Comparison of ENCODE assay signal across 8 cellular contexts in the genomic region with DNA sequence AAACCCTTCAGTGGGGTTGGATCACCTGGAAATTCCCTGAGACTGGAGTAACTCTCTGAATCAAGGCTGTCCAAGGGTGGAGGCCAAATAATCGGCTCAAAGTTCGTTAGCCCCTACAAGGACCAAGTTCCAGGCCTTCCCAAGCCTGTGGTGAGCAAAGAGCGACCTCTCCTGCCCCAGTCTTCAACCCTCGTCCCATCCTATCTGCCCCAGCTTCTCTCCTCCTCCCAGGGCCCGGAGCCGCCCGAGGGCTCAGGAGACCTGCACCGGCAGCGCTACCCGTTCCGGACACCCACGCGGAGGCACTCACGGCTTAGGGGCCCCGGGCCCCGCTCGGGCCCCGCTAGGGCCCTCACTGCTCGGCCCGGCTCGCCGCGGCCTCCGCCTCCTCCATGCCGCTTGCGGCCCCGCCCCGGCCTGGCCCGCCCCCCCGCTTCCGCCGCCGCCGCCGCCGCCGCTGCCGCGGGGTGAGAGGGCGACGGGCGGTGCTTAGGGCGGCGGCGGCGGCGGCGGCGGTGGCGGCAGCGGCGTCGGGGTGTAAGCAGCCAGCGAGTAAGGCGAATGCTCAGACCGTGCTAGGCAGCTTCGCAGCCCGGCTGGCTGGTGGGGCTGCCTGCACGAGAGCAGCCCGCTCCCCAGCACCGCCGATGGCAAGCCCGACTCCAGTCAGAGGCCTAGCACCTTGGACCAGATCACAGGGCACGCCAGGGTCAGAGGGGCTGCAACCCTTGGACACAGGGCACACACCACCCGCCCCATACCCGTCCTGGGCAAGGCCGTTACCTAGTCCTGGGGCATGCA. TPM values are rescaled to one million over a fixed set of nuclear protein-coding genes. Genes with fewer than 3 reads are reported as not detected.
DNase-seq lines count a peak whose midpoint lies in the region; ATAC-seq, FAIRE-seq and TF ChIP-seq lines count a peak whose summit lies in the region.

TSS of gene POMGNT1 (minus strand) at position 409 of the 801 bp plus-strand sequence. CDS start 613 bp downstream, outside the sequence.

- peak; percentile 91 for ATAC-seq in HG02642 (IDR thresholded peaks at IDR 0.05; ENCODE audit: poor library complexity, unreplicated experiment)
- peak; percentile 95 for ATAC-seq in activated B cell treated with CpG ODN at 0.5 μM for 24 hours (ENCODE audit: low read depth)

- no peaks in the 10 kb centered on the region for H3K9me3 Mint-ChIP-seq in activated B cell treated with CpG ODN at 0.5 μM for 24 hours

- dilution Hi-C loops in keratinocyte (cut with MboI; ENCODE audit: extremely low pct_ligation_motif_present, low sequenced_read_pairs) = loop anchor here (25.0 kb wide), 1 partner anchor 161 kb away; no protein-coding TSS in a partner anchor

- no peak for FAIRE-seq in keratinocyte (lab: Jason Lieb, UNC)

- peaks cover 21% of the 10 kb centered on the region for H3K4me1 ChIP-seq in keratinocyte (ENCODE audit: control insufficient read depth, extremely low read depth, insufficient read depth, low read length)

- no peak for TF ChIP-seq CTCF in activated B cell treated with CpG ODN at 0.5 μM for 24 hours (IDR thresholded peaks at IDR 0.05)
- peak; percentile 12 to 57 (median 17) for TF ChIP-seq CTCF in keratinocyte (optimal IDR thresholded peaks at IDR 0.05 in 1 of 3, IDR thresholded peaks at IDR 0.05 in 1 of 3, conservative IDR thresholded peaks at IDR 0.05 in 1 of 3; ENCODE audit: extremely low read depth in 1 of 3, insufficient read depth in 2 of 3, low read length in 3 of 3)

- no peaks in the 10 kb centered on the region for H3K9me3 ChIP-seq in keratinocyte (ENCODE audit: control insufficient read depth, low read depth, low read length)

- peaks cover 23% of the 10 kb centered on the region for H3K36me3 Mint-ChIP-seq in activated B cell treated with CpG ODN at 0.5 μM for 24 hours (ENCODE audit: low read depth)

- intact Hi-C loops in activated B cell treated with CpG ODN at 0.5 μM for 24 hours (cut with micrococcal nuclease) = loop anchor here (1.0 to 2.0 kb wide), 2 partner anchors 25 to 49 kb away; partner anchors contain the start of gene RAD54L

- CTCF ChIA-PET in activated B cell treated with CpG ODN at 0.5 μM for 24 hours (lab: Charles Lee) = no interaction called here

- H3K9me1 ChIP-seq in keratinocyte (ENCODE audit: control insufficient read depth, extremely low read depth, insufficient read depth, low read length) = no peaks in the 10 kb centered on the region

- H3K4me2 ChIP-seq in keratinocyte (ENCODE audit: control insufficient read depth, extremely low read depth, insufficient read depth, low read depth, low read length) = peak within 1 kb of the TSS; percentile 89

- H3K9ac ChIP-seq in keratinocyte (ENCODE audit: control insufficient read depth, extremely low read depth, insufficient read depth, low read length) = peak within 1 kb of the TSS; percentile 93

- peak within 1 kb of the TSS; percentile 74 for H3K27ac ChIP-seq in caudate nucleus (ENCODE audit: low read depth, low read length)
- peak within 1 kb of the TSS; percentile 85 for H3K27ac ChIP-seq in keratinocyte (ENCODE audit: control insufficient read depth, insufficient read depth, low read length)

- peak within 1 kb of the TSS; percentile 77 to 90 (median 81) for H3K4me3 ChIP-seq in keratinocyte (ENCODE audit: control insufficient read depth in 2 of 3, extremely low read depth in 1 of 3, insufficient read depth in 2 of 3, low read depth in 1 of 3, low read length in 3 of 3)

- H2AFZ ChIP-seq in keratinocyte (ENCODE audit: control insufficient read depth, low read length) = peak within 1 kb of the TSS; percentile 70

- H4K20me1 ChIP-seq in keratinocyte (ENCODE audit: control insufficient read depth, extremely low read depth, insufficient read depth, low read length) = no peaks in the 10 kb centered on the region

- peaks cover 21% of the 10 kb centered on the region for H3K4me1 Mint-ChIP-seq in activated B cell treated with CpG ODN at 0.5 μM for 24 hours

- H3K27me3 Mint-ChIP-seq in activated B cell treated with CpG ODN at 0.5 μM for 24 hours = peaks cover 4% of the 10 kb centered on the region

- peaks cover 5 to 15% of the 10 kb centered on the region in 2 experiments for H3K36me3 ChIP-seq in keratinocyte (ENCODE audit: control insufficient read depth in 2 of 2, extremely low read depth in 1 of 2, insufficient read depth in 2 of 2, low read length in 2 of 2)

- H3K4me3 Mint-ChIP-seq in activated B cell treated with CpG ODN at 0.5 μM for 24 hours = peak within 1 kb of the TSS; percentile 85

- POLR2A ChIA-PET in activated B cell treated with CpG ODN at 0.5 μM for 24 hours (lab: Charles Lee) = interaction anchor here (1.4 to 1.7 kb wide), 2 partner anchors 142 to 512 kb away, joined by 5 to 6 read pairs; partner anchors contain the start of genes GPBP1L1 and NSUN4

- H3K79me2 ChIP-seq in keratinocyte (ENCODE audit: control insufficient read depth, insufficient read depth, low read length) = peaks cover 15% of the 10 kb centered on the region

- DNase-seq in NCI-H2081 (lab: John Stamatoyannopoulos, UW) (peak; percentile 57 to 66), NCI-H2081 treated with DMSO at 0.1 percent for 48 hours (lab: John Stamatoyannopoulos, UW) (no peak), NCI-H146 treated with DMSO at 0.1 percent for 48 hours (lab: John Stamatoyannopoulos, UW; ENCODE audit: unreplicated experiment) (peak; percentile 24), activated B cell treated with CpG ODN at 0.5 μM for 24 hours (peak; percentile 84), caudate nucleus (lab: John Stamatoyannopoulos, UW) (peak in 50 of 61 donors; percentile 17 to 77 (median 53)), keratinocyte (ENCODE audit: low read depth, low spot score) (no peak)
- DNase-seq in stimulated activated CD4-positive, alpha-beta T cell treated with anti-CD3 and anti-CD28 coated beads, Interleukin-15, amount 100 ng/mL, for 24 hours = peak; percentile 83

- H3K27me3 ChIP-seq in keratinocyte (ENCODE audit: control insufficient read depth, extremely low read depth, insufficient read depth, low read length) = no peaks in the 10 kb centered on the region

- peak within 1 kb of the TSS; percentile 30 for H3K27ac Mint-ChIP-seq in activated B cell treated with CpG ODN at 0.5 μM for 24 hours

RNA-seq across cellular contexts. Expression of gene POMGNT1, which starts in this region (rescaled TPM):
- total RNA-seq in activated B cell treated with CpG ODN at 0.5 μM for 24 hours = 37.4 and 39.5 TPM in 2 replicates
- 49.6 to 64.6 TPM (median 60.9 TPM) in 3 replicates for polyA plus RNA-seq in keratinocyte
- polyA plus RNA-seq in keratinocyte (2011; ENCODE audit: low read depth) = 12.7 TPM
- polyA plus RNA-seq in keratinocyte (2011; cell fraction: cytosol; rRNA removed) = 35.6 and 44.8 TPM in 2 replicates
- 66.8 and 76.4 TPM in 2 replicates for polyA plus RNA-seq in keratinocyte (2011; cell fraction: nucleus; rRNA removed)
- polyA plus RNA-seq in keratinocyte (2012; ENCODE audit: low replicate concordance) = 40.0 and 71.7 TPM in 2 replicates
- polyA minus RNA-seq in keratinocyte = 48.6 to 94.7 TPM (median 54.7 TPM) in 3 replicates
- 47.2 TPM for polyA minus RNA-seq in keratinocyte (2011; cell fraction: cytosol; rRNA and poly(A)+ RNA removed)
- polyA minus RNA-seq in keratinocyte (2011; cell fraction: nucleus; rRNA and poly(A)+ RNA removed) = 34.8 and 41.8 TPM in 2 replicates

Comparison
In these comparisons a context has a peak if more than half of its experiments do, and no peak if none do; other contexts are left out.
1. DNase-seq: peak in NCI-H2081 (2 of 2), NCI-H146 treated with DMSO at 0.1 percent for 48 hours (single experiment), activated B cell treated with CpG ODN at 0.5 μM for 24 hours (single experiment), caudate nucleus (50 of 61) and stimulated activated CD4-positive, alpha-beta T cell treated with anti-CD3 and anti-CD28 coated beads, Interleukin-15, amount 100 ng/mL, for 24 hours (single experiment); none in NCI-H2081 treated with DMSO at 0.1 percent for 48 hours (single experiment) and keratinocyte (single experiment).